In the genomic region with DNA sequence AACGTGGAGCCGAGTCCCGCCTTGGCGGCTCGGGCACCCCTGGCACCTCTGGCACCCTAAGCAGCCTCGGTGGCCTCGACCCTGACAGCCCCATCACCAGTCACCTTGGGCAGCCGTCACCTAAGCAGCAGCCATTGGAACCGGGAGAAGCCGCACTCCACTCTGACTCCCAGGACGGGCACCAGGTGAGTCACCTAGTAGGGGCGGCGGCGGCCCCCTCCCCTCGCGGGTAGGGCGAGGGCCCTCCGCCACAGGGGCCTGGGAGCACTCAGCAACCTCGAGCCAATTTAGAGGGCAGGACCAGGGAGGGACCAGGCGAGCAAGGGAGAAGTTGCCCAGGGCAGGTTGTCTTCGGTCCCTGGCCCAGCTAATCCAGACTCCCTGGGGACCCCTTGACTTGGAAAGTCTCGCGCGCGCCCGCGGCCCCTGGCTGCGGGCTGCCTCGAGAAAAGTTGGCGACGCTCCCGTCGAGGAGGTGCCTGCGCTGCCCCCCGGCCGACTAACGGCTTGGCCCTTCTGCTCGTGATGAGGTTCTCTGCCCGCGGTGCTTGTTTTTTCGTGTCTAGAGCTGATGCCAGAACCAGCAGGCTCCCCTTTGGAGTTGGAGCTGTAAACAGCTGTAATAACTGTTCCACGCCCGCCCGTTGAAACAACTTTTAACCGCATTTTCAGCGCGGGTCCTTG, we compare ENCODE assay signal across 8 cellular contexts. TPM values are rescaled to one million over a fixed set of nuclear protein-coding genes. Genes with fewer than 3 reads are reported as not detected.
DNase-seq lines count a peak whose midpoint lies in the region; ATAC-seq and TF ChIP-seq lines count a peak whose summit lies in the region.

No MANE protein-coding gene starts in this region.

- CTCF ChIA-PET in HEK293T (lab: Yijun Ruan, JAX) = interaction anchor here (1.0 to 2.6 kb wide), 4 partner anchors 12 to 416 kb away, joined by 3 to 11 read pairs (median 4); no protein-coding TSS in a partner anchor

- H3K4me1 ChIP-seq in endocrine pancreas (ENCODE audit: control insufficient read depth, insufficient read depth, low read length) = peaks cover 3% of the 10 kb centered on the region
- peaks cover 0 to 3% of the 10 kb centered on the region in 2 donors for H3K4me1 ChIP-seq in mucosa of rectum (ENCODE audit: control insufficient read depth in 2 of 2, insufficient read depth in 2 of 2, low read length in 2 of 2)
- no peaks in the 10 kb centered on the region for H3K4me1 ChIP-seq in urinary bladder (ENCODE audit: insufficient read depth)

- H3K27me3 ChIP-seq in WERI-Rb-1 (ENCODE audit: insufficient read depth, low read depth, severe bottlenecking) (peaks cover 2% of the 10 kb centered on the region), endocrine pancreas (ENCODE audit: control insufficient read depth, insufficient read depth, low read length) (no peaks in the 10 kb centered on the region), mucosa of rectum (ENCODE audit: control insufficient read depth in 2 of 2, insufficient read depth in 2 of 2, low read length in 2 of 2) (peaks cover 5 to 6% of the 10 kb centered on the region in 2 donors)

- H3K27ac ChIP-seq in WERI-Rb-1 (no peak overlapping the region), mucosa of rectum (ENCODE audit: low read depth in 2 of 2, low read length in 2 of 2) (no peak overlapping the region), urinary bladder (ENCODE audit: low read depth) (no peak overlapping the region)

- peak overlapping the region; percentile 51 for H3K9ac ChIP-seq in endocrine pancreas (ENCODE audit: control insufficient read depth, insufficient read depth, low read length)
- peak overlapping the region in 1 of 2 donors; percentile 37 for H3K9ac ChIP-seq in mucosa of rectum (ENCODE audit: low read depth in 1 of 2, low read length in 2 of 2)

- H3K4me3 ChIP-seq in WERI-Rb-1 (ENCODE audit: low read depth, low read length) = peak overlapping the region; percentile 56
- H3K4me3 ChIP-seq in endocrine pancreas (ENCODE audit: control insufficient read depth, insufficient read depth, low read length) = peak overlapping the region; percentile 10
- peak overlapping the region; percentile 62 to 65 for H3K4me3 ChIP-seq in mucosa of rectum (ENCODE audit: low read length in 2 of 2)
- H3K4me3 ChIP-seq in urinary bladder (ENCODE audit: low read depth, low read length) = peak overlapping the region; percentile 52

- WGBS in urinary bladder = under 1% methylated on average over 45 of the region's 47 CpGs

- DNase-seq in HEK293T (ENCODE audit: extremely low spot score) = peak; percentile 17
- peak; percentile 13 for DNase-seq in WERI-Rb-1
- no peak for DNase-seq in T1000 (lab: John Stamatoyannopoulos, UW)
- no peak for DNase-seq in kidney glomerular epithelial cell (lab: John Stamatoyannopoulos, UW)

- H3K36me3 ChIP-seq in WERI-Rb-1 = no peaks in the 10 kb centered on the region
- H3K36me3 ChIP-seq in endocrine pancreas (ENCODE audit: control insufficient read depth, insufficient read depth, low read length) = no peaks in the 10 kb centered on the region
- no peaks in the 10 kb centered on the region for H3K36me3 ChIP-seq in mucosa of rectum (ENCODE audit: control insufficient read depth in 2 of 2, insufficient read depth in 2 of 2, low read length in 2 of 2)
- no peaks in the 10 kb centered on the region for H3K36me3 ChIP-seq in urinary bladder (ENCODE audit: insufficient read depth)

- TF ChIP-seq CTCF in WERI-Rb-1 (IDR thresholded peaks at IDR 0.05; ENCODE audit: low read depth, low read length) = no peak

- ATAC-seq in GM19455 (IDR thresholded peaks at IDR 0.05; ENCODE audit: unreplicated experiment) = no peak

- POLR2A ChIA-PET in HEK293T (lab: Yijun Ruan, JAX) = interaction anchor here (1.1 kb wide), 1 partner anchor 517 kb away, joined by 5 read pairs; a partner anchor contains a TSS

- H3K9me3 ChIP-seq in WERI-Rb-1 (ENCODE audit: severe bottlenecking) (no peaks in the 10 kb centered on the region), endocrine pancreas (ENCODE audit: control insufficient read depth, low read length) (no peaks in the 10 kb centered on the region), mucosa of rectum (ENCODE audit: control insufficient read depth in 2 of 2, low read length in 2 of 2) (no peaks in the 10 kb centered on the region)

TF ChIP-seq in HEK293T, 16 proteins besides CTCF, POLR2A, EP300 and RAD21:
- peak; percentile 50; the same call in 1 of the 2 replicates for TF ChIP-seq L3MBTL2 (conservative IDR thresholded peaks at IDR 0.05)
- no peak for TF ChIP-seq SP1 (IDR thresholded peaks at IDR 0.05)

RNA-seq across cellular contexts. Expression of a gene that starts 0.7 kb away (rescaled TPM):
- 5.7 TPM for total RNA-seq in urinary bladder
- 3.8 TPM for polyA plus RNA-seq in urinary bladder

Comparison
In these comparisons a context has a peak if more than half of its experiments do, and no peak if none do; other contexts are left out.
1. DNase-seq: peak in HEK293T (single experiment) and WERI-Rb-1 (single experiment); none in T1000 (single experiment) and kidney glomerular epithelial cell (single experiment).
2. H3K4me3 ChIP-seq: peak in every context shown above with its lines; median percentile 64 in mucosa of rectum; 56 in WERI-Rb-1; 52 in urinary bladder; 10 in endocrine pancreas.